Comparison of ENCODE assay signal across 1 cellular context in the genomic region with DNA sequence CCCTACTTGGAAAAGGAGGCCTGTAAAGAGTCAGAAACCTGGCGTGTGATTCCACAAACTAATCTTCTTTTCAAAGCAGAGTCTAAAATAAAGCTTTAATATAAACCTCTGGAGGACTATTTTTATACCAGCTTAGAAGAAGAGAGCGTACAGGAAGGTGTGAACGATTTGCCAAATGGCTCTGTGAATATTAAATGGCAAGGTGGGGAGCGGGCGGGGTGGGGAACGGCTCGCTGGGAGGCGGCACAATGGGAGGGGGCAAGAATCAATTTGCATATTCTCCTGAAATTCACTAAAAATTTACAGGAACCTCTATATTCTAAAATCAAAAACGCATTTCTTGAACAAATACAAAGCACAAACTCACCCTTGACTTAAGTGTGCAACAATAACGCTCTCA.
TF ChIP-seq lines count a peak whose summit lies in the region.

No MANE protein-coding gene starts in this region.

TF ChIP-seq in HEK293, 187 proteins besides CTCF, POLR2A, EP300 and RAD21 (continued from another document):
- TF ChIP-seq, protein P1, sequence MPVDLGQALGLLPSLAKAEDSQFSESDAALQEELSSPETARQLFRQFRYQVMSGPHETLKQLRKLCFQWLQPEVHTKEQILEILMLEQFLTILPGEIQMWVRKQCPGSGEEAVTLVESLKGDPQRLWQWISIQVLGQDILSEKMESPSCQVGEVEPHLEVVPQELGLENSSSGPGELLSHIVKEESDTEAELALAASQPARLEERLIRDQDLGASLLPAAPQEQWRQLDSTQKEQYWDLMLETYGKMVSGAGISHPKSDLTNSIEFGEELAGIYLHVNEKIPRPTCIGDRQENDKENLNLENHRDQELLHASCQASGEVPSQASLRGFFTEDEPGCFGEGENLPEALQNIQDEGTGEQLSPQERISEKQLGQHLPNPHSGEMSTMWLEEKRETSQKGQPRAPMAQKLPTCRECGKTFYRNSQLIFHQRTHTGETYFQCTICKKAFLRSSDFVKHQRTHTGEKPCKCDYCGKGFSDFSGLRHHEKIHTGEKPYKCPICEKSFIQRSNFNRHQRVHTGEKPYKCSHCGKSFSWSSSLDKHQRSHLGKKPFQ (tag by site-specific recombination; IDR thresholded peaks at IDR 0.05) = no peak
- TF ChIP-seq ZNF791 (tag by site-specific recombination; IDR thresholded peaks at IDR 0.05) (no peak), ZNF792 (tag by site-specific recombination; IDR thresholded peaks at IDR 0.05) (no peak), ZBTB48 (tag by site-specific recombination; IDR thresholded peaks at IDR 0.05) (no peak)
TF ChIP-seq in HEK293: peak in this region for 0.
